Comparison of ENCODE assay signal across 1 cellular context in the genomic region with DNA sequence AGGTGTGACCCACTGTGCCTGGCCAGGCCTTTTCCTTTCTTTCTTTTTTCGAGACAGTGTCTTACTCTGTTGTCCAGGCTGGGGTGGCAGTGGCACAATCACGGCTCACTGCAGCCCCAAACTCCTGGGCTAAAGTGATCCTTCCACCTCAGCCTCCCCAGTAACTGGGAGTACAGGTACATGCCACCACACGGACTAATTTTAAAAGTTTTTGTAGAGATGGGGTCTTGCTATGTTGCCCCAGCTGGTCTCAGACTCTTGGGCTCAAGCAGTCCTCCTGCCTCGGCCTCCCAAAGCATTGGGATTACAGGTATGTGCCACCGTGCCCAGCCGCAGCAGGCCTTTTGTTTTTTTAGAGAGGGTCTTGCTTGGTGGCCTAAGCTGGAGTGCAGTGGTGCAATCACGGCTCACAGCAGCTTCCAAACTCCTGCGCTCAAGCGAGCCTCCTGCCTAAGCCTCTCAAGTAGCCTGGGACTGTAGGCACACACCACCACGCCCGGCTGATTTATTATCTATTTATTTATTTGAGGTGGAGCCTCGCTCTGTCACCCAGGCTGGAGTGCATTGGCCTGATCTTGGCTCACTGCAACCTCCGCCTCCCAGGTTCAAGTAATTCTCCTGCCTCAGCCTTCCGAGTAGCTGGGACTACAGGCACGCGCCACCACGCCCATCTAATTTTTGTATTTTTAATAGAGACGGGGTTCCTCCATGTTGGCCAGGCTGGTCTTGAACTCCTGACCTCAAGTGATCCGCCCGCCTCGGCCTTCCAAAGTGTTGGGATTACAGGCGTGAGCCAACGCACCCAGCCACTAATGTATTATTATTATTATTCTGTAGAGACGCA.
TF ChIP-seq lines count a peak whose summit lies in the region.

No MANE protein-coding gene starts in this region.

TF ChIP-seq in WTC11, 78 proteins besides CTCF, POLR2A, EP300 and RAD21:
- TF ChIP-seq KAT7 (CRISPR knock-in tag; IDR thresholded peaks at IDR 0.05; ENCODE audit: borderline replicate concordance) (0 out of 2 replicates have a peak, but pooled peaks have one; percentile 19), GABPB1 (CRISPR knock-in tag; IDR thresholded peaks at IDR 0.05) (peak; percentile 6; the same call in 1 of the 2 replicates), ZNF121 (CRISPR knock-in tag; IDR thresholded peaks at IDR 0.05) (peak; percentile 99)
TF ChIP-seq in WTC11: peak in this region for 3; not testable (repeated sequence) for 75.
